In genomic region chr2:232550351-232551261, GRCh38 we compare ENCODE assay signal across 8 cellular contexts. TPM values are rescaled to one million over a fixed set of nuclear protein-coding genes. Genes with fewer than 3 reads are reported as not detected.
A peak's percentile ranks its signal among the peaks of the same experiment; 100 is the strongest.
DNase-seq lines count a peak whose midpoint lies in the region; ATAC-seq and TF ChIP-seq lines count a peak whose summit lies in the region.

A gene with protein sequence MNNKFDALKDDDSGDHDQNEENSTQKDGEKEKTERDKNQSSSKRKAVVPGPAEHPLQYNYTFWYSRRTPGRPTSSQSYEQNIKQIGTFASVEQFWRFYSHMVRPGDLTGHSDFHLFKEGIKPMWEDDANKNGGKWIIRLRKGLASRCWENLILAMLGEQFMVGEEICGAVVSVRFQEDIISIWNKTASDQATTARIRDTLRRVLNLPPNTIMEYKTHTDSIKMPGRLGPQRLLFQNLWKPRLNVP (plus strand): TSS chr2:232550689. CDS start chr2:232550725, 36 bp downstream.
TSS of gene TIGD1 (minus strand) at chr2:232550557. CDS start at chr2:232549882, 675 bp downstream.

- peak within 1 kb of the TSS; percentile 100 for H3K27ac Mint-ChIP-seq in activated T-helper 2 cell treated with anti-CD3 and anti-CD28 coated beads, Interferon-gamma antibody, Interleukin-2, Interleukin-4, amounts not matched to agents 10 μg/mL and 5 μg/mL and 100 μg/mL, durations not matched to agents 14 hours and 24 hours and 36 hours
- H3K27ac Mint-ChIP-seq in natural killer cell treated with Interleukin-12 subunit alpha and Interleukin-12 subunit beta and Interleukin-15 and Interleukin-18, amount 100 ng/mL, for 72 hours: peak within 1 kb of the TSS; percentile 95 to 96

- peak within 1 kb of the TSS; percentile 99 for H3K4me3 Mint-ChIP-seq in activated T-helper 2 cell treated with anti-CD3 and anti-CD28 coated beads, Interferon-gamma antibody, Interleukin-2, Interleukin-4, amounts not matched to agents 10 μg/mL and 5 μg/mL and 100 μg/mL, durations not matched to agents 14 hours and 24 hours and 36 hours (ENCODE audit: low read depth)
- peak within 1 kb of the TSS; percentile 95 for H3K4me3 Mint-ChIP-seq in natural killer cell treated with Interleukin-12 subunit alpha and Interleukin-12 subunit beta and Interleukin-15 and Interleukin-18, amount 100 ng/mL, for 72 hours

- DNase-seq in ELF-1 (ENCODE audit: low read depth, low spot score) (peak; percentile 97), GOT3 (lab: John Stamatoyannopoulos, UW) (peak; percentile 81), LHCN-M2 (ENCODE audit: low read depth) (peak; percentile 93), RPMI7951 (ENCODE audit: low read depth) (peak; percentile 94), fibroblast of pulmonary artery (ENCODE audit: low read depth) (peak; percentile 95)
- peak; percentile 88 for DNase-seq in activated T-helper 2 cell treated with anti-CD3 and anti-CD28 coated beads, Interferon-gamma antibody, Interleukin-2, Interleukin-4, amounts not matched to agents 10 μg/mL and 5 μg/mL and 100 μg/mL, durations not matched to agents 14 hours and 24 hours and 36 hours (ENCODE audit: low spot score)
- DNase-seq in natural killer cell treated with Interleukin-12 subunit alpha and Interleukin-12 subunit beta and Interleukin-15 and Interleukin-18, amount 100 ng/mL, for 72 hours (ENCODE audit: low spot score): peak; percentile 94
- peak; percentile 93 for DNase-seq in stimulated activated naive CD8-positive, alpha-beta T cell treated with anti-CD3 and anti-CD28 coated beads, Interleukin-15, Interleukin-2, amounts not matched to agents 100 U/mL and 50 U/mL, for 24 hours

- intact Hi-C loops in activated T-helper 2 cell treated with anti-CD3 and anti-CD28 coated beads, Interferon-gamma antibody, Interleukin-2, Interleukin-4, amounts not matched to agents 10 μg/mL and 5 μg/mL and 100 μg/mL, durations not matched to agents 14 hours and 24 hours and 36 hours (cut with micrococcal nuclease): loop anchor here (1.0 kb wide), 1 partner anchor 147 kb away; the partner anchor contains the start of gene GIGYF2

- H3K9me3 Mint-ChIP-seq in activated T-helper 2 cell treated with anti-CD3 and anti-CD28 coated beads, Interferon-gamma antibody, Interleukin-2, Interleukin-4, amounts not matched to agents 10 μg/mL and 5 μg/mL and 100 μg/mL, durations not matched to agents 14 hours and 24 hours and 36 hours: peaks cover 6% of the 10 kb centered on the region
- H3K9me3 Mint-ChIP-seq in natural killer cell treated with Interleukin-12 subunit alpha and Interleukin-12 subunit beta and Interleukin-15 and Interleukin-18, amount 100 ng/mL, for 72 hours: no peaks in the 10 kb centered on the region

- peaks cover 57% of the 10 kb centered on the region for H3K4me1 Mint-ChIP-seq in activated T-helper 2 cell treated with anti-CD3 and anti-CD28 coated beads, Interferon-gamma antibody, Interleukin-2, Interleukin-4, amounts not matched to agents 10 μg/mL and 5 μg/mL and 100 μg/mL, durations not matched to agents 14 hours and 24 hours and 36 hours (ENCODE audit: low read depth)
- peaks cover 55 to 61% of the 10 kb centered on the region in 2 donors for H3K4me1 Mint-ChIP-seq in natural killer cell treated with Interleukin-12 subunit alpha and Interleukin-12 subunit beta and Interleukin-15 and Interleukin-18, amount 100 ng/mL, for 72 hours (ENCODE audit: low read depth in 2 of 2)

- no peaks in the 10 kb centered on the region for H3K27me3 Mint-ChIP-seq in activated T-helper 2 cell treated with anti-CD3 and anti-CD28 coated beads, Interferon-gamma antibody, Interleukin-2, Interleukin-4, amounts not matched to agents 10 μg/mL and 5 μg/mL and 100 μg/mL, durations not matched to agents 14 hours and 24 hours and 36 hours (ENCODE audit: low read depth)
- no peaks in the 10 kb centered on the region for H3K27me3 Mint-ChIP-seq in natural killer cell treated with Interleukin-12 subunit alpha and Interleukin-12 subunit beta and Interleukin-15 and Interleukin-18, amount 100 ng/mL, for 72 hours

- peaks cover 55% of the 10 kb centered on the region for H3K36me3 Mint-ChIP-seq in activated T-helper 2 cell treated with anti-CD3 and anti-CD28 coated beads, Interferon-gamma antibody, Interleukin-2, Interleukin-4, amounts not matched to agents 10 μg/mL and 5 μg/mL and 100 μg/mL, durations not matched to agents 14 hours and 24 hours and 36 hours (ENCODE audit: low read depth)
- H3K36me3 Mint-ChIP-seq in natural killer cell treated with Interleukin-12 subunit alpha and Interleukin-12 subunit beta and Interleukin-15 and Interleukin-18, amount 100 ng/mL, for 72 hours: peaks cover 20% of the 10 kb centered on the region

- ATAC-seq in natural killer cell treated with Interleukin-12 subunit alpha and Interleukin-12 subunit beta and Interleukin-15 and Interleukin-18, amount 100 ng/mL, for 72 hours: peak; percentile 97 to 98
- ATAC-seq in stimulated activated naive CD8-positive, alpha-beta T cell treated with anti-CD3 and anti-CD28 coated beads, Interleukin-15, Interleukin-2, amounts not matched to agents 100 U/mL and 50 U/mL, for 24 hours: peak; percentile 97

- no peak for TF ChIP-seq CTCF in fibroblast of pulmonary artery (IDR thresholded peaks at IDR 0.05; ENCODE audit: low read length, missing control alignments)

- H3K4me3 ChIP-seq in fibroblast of pulmonary artery (replicated peaks; ENCODE audit: low read depth, low read length): peak within 1 kb of the TSS; percentile 95

RNA-seq across cellular contexts. Expression of the first gene that starts in this region (rescaled TPM):
- 61.4 and 61.8 TPM in 2 replicates for total RNA-seq in LHCN-M2 (2014; rRNA removed)
- polyA plus RNA-seq in LHCN-M2 (2012): 109 TPM
- total RNA-seq in RPMI7951 (2014; rRNA removed; shearing (Covaris generic)): 146 and 150 TPM in 2 replicates
- total RNA-seq in activated T-helper 2 cell treated with anti-CD3 and anti-CD28 coated beads, Interferon-gamma antibody, Interleukin-2, Interleukin-4, amounts not matched to agents 10 μg/mL and 5 μg/mL and 100 μg/mL, durations not matched to agents 14 hours and 24 hours and 36 hours: 85.0 and 88.4 TPM in 2 replicates
- total RNA-seq in natural killer cell treated with Interleukin-12 subunit alpha and Interleukin-12 subunit beta and Interleukin-15 and Interleukin-18, amount 100 ng/mL, for 72 hours: 10 to 100 TPM; 65.6 to 79.2 TPM

RNA-seq across cellular contexts. Expression of gene TIGD1, which starts in this region (rescaled TPM):
- 5.0 and 5.1 TPM in 2 replicates for total RNA-seq in LHCN-M2 (2014; rRNA removed)
- 1.6 TPM for polyA plus RNA-seq in LHCN-M2 (2012)
- total RNA-seq in RPMI7951 (2014; rRNA removed; shearing (Covaris generic)): 6.3 and 7.1 TPM in 2 replicates
- total RNA-seq in activated T-helper 2 cell treated with anti-CD3 and anti-CD28 coated beads, Interferon-gamma antibody, Interleukin-2, Interleukin-4, amounts not matched to agents 10 μg/mL and 5 μg/mL and 100 μg/mL, durations not matched to agents 14 hours and 24 hours and 36 hours: 7.4 and 9.1 TPM in 2 replicates
- total RNA-seq in natural killer cell treated with Interleukin-12 subunit alpha and Interleukin-12 subunit beta and Interleukin-15 and Interleukin-18, amount 100 ng/mL, for 72 hours: 1 to 10 TPM; 3.2 to 9.4 TPM

Comparison
In these comparisons a context has a peak if more than half of its experiments do, and no peak if none do; other contexts are left out.
1. Peak in every context shown above with its lines: DNase-seq, ATAC-seq and H3K4me3 ChIP-seq.